In the genomic region with DNA sequence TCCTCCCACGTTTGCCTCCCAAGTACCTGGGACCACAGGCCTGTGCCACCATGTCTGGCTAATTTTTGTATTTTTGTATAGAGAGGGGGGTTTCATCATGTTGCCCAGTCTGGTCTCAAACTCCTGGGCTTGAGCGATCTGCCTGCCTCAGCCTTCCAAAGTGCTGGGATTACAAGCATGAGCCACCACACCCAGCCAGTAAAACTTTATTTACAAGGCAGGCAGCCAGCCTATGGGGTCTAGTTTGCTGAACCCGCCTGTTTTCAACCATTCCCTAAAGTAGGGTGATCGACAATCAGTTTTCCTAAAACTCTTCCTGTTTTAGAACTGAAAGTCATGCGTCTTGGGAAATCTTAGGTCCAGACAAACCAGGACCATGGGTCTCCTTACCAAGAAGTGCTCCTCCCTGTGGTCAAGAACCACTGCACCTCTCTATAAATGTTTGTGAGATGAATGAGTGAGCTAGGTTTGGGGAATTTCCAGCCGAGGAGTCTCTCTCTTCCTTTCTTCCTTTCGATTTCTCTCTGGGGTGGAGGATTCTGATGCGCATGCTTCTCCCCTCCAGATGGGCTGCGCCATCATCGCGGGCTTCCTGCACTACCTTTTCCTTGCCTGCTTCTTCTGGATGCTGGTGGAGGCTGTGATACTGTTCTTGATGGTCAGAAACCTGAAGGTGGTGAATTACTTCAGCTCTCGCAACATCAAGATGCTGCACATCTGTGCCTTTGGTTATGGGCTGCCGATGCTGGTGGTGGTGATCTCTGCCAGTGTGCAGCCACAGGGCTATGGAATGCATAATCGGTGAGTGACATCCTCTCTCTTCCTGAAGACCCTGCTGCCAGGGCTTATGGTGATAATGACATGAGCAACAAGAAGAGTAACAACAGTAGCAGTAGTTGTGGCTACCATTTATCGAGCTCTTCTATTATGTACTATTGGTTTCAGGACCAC, we compare ENCODE assay signal across 11 cellular contexts. TPM values are rescaled to one million over a fixed set of nuclear protein-coding genes. Genes with fewer than 3 reads are reported as not detected.
DNase-seq lines count a peak whose midpoint lies in the region; ATAC-seq, FAIRE-seq and TF ChIP-seq lines count a peak whose summit lies in the region.
"Had no signal": no experiment of that assay in that cellular context is flagged by ENCODE, and none has a peak within 500 bp of the region (broad histone marks: within the 10 kb centered on the region; RNA-seq: fewer than 3 reads in every experiment).

No MANE protein-coding gene starts in this region.

- H3K9me3 ChIP-seq in breast epithelium (peaks cover 38 to 40% of the 10 kb centered on the region in 2 donors), PC-3 (ENCODE audit: low read length) (peaks cover 8% of the 10 kb centered on the region), sigmoid colon (peaks cover 0 to 7% (median 3%) of the 10 kb centered on the region in 4 donors)

- H3F3A ChIP-seq in PC-3 (ENCODE audit: low read length, unreplicated experiment), result no peaks in the 10 kb centered on the region

- no peak overlapping the region for H3K27ac Mint-ChIP-seq in MCF 10A (ENCODE audit: low read depth, unreplicated experiment)

- H3K79me2 ChIP-seq in PC-3 (ENCODE audit: low read length), result no peaks in the 10 kb centered on the region

- peak; percentile 11 for DNase-seq in MCF 10A (ENCODE audit: unreplicated experiment)
- no peak for DNase-seq in breast epithelium (ENCODE audit: low spot score in 2 of 2)
- peak; percentile 60 for DNase-seq in PC-3
- DNase-seq in bronchial epithelial cell (ENCODE audit: low read depth), result no peak
- no peak for DNase-seq in sigmoid colon
- DNase-seq in erythroblast (lab: John Stamatoyannopoulos, UW), result no peak
- DNase-seq: immature natural killer cell had no signal

- 60 to 71% methylated on average over 15 of the region's 15 CpGs for WGBS in sigmoid colon, 2 donors

- TF ChIP-seq CTCF in MCF 10A (IDR thresholded peaks at IDR 0.05; ENCODE audit: unreplicated experiment), result no peak
- no peak for TF ChIP-seq CTCF in breast epithelium (IDR thresholded peaks at IDR 0.05)
- TF ChIP-seq CTCF in PC-3 (conservative IDR thresholded peaks at IDR 0.05; ENCODE audit: low read depth, low read length), result peak; percentile 66
- no peak for TF ChIP-seq CTCF in bronchial epithelial cell (IDR thresholded peaks at IDR 0.05; ENCODE audit: insufficient read depth, low read length, severe bottlenecking)
- no peak for TF ChIP-seq CTCF in sigmoid colon (IDR thresholded peaks at IDR 0.05)

- H2AFZ ChIP-seq in PC-3 (ENCODE audit: low read length), result peak overlapping the region; percentile 62; the same call in 1 of the 2 replicates

- H3K4me1 ChIP-seq in breast epithelium, result no peaks in the 10 kb centered on the region
- no peaks in the 10 kb centered on the region for H3K4me1 ChIP-seq in PC-3 (ENCODE audit: insufficient read depth, low read length)
- no peaks in the 10 kb centered on the region for H3K4me1 ChIP-seq in sigmoid colon
- H3K4me1 ChIP-seq: suprapubic skin had no signal

- no peaks in the 10 kb centered on the region for H4K20me1 ChIP-seq in PC-3 (ENCODE audit: low read length)

- intact Hi-C loops in MCF 10A (cut with micrococcal nuclease) (no loop called here), breast epithelium (cut with DNase I; ENCODE audit: low total_unique reads) (no loop called here), PC-3 (cut with micrococcal nuclease) (no loop called here), sigmoid colon (cut with DNase I) (no loop called here)

- no peaks in the 10 kb centered on the region for H3K36me3 ChIP-seq in breast epithelium
- H3K36me3 ChIP-seq in PC-3 (ENCODE audit: low read depth, low read length), result no peaks in the 10 kb centered on the region
- H3K36me3 ChIP-seq in bronchial epithelial cell (ENCODE audit: control insufficient read depth, insufficient read depth, low read length), result no peaks in the 10 kb centered on the region
- no peaks in the 10 kb centered on the region for H3K36me3 ChIP-seq in sigmoid colon
- H3K36me3 ChIP-seq: suprapubic skin had no signal

- no peaks in the 10 kb centered on the region for H3K9me2 ChIP-seq in PC-3 (replicated peaks; ENCODE audit: low read length)

- BruUV-seq in MCF 10A (replicated peaks; lab: Mats Ljungman, UMichigan), result no TSS peak
- BruUV-seq in PC-3 (replicated peaks; lab: Mats Ljungman, UMichigan), result no TSS peak

- peaks cover 9% of the 10 kb centered on the region for H3K9me3 Mint-ChIP-seq in MCF 10A (ENCODE audit: unreplicated experiment)

- H3K9ac ChIP-seq in PC-3 (ENCODE audit: low read length), result no peak overlapping the region

- no peak overlapping the region for H3K4me3 ChIP-seq in breast epithelium
- H3K4me3 ChIP-seq in PC-3 (ENCODE audit: low read length), result peak overlapping the region; percentile 33; the same call in 1 of the 2 replicates
- H3K4me3 ChIP-seq in bronchial epithelial cell (ENCODE audit: low read depth, low read length), result no peak overlapping the region
- no peak overlapping the region for H3K4me3 ChIP-seq in sigmoid colon
- H3K4me3 ChIP-seq: suprapubic skin had no signal

- no peak overlapping the region for H3K4me3 Mint-ChIP-seq in MCF 10A (ENCODE audit: unreplicated experiment)

- H3K27me3 ChIP-seq in breast epithelium, result no peaks in the 10 kb centered on the region
- peaks cover 12% of the 10 kb centered on the region; the same call in 1 of the 2 replicates for H3K27me3 ChIP-seq in PC-3 (ENCODE audit: low read length)
- no peaks in the 10 kb centered on the region for H3K27me3 ChIP-seq in bronchial epithelial cell (ENCODE audit: control insufficient read depth, insufficient read depth, low read length)
- no peaks in the 10 kb centered on the region for H3K27me3 ChIP-seq in sigmoid colon
- H3K27me3 ChIP-seq: suprapubic skin had no signal

- CTCF ChIA-PET in MCF 10A (lab: Yijun Ruan, JAX), result no interaction called here
- CTCF ChIA-PET in PC-3 (lab: Charles Lee), result interaction anchor here (0.7 kb wide), 1 partner anchor 591 kb away, joined by 3 read pairs; no protein-coding TSS in a partner anchor

- no peak overlapping the region for H3K27ac ChIP-seq in breast epithelium
- H3K27ac ChIP-seq in PC-3 (ENCODE audit: low read length), result no peak overlapping the region
- no peak overlapping the region for H3K27ac ChIP-seq in sigmoid colon
- H3K27ac ChIP-seq: suprapubic skin had no signal

- H3K4me2 ChIP-seq in PC-3 (ENCODE audit: low read length), result peak overlapping the region; percentile 60

- POLR2A ChIA-PET in MCF 10A (lab: Yijun Ruan, JAX), result no interaction called here
- POLR2A ChIA-PET in PC-3 (lab: Charles Lee; ENCODE audit: unreplicated experiment), result no interaction called here

- no peaks in the 10 kb centered on the region for H3K4me1 Mint-ChIP-seq in MCF 10A (ENCODE audit: insufficient read depth, unreplicated experiment)

- no peak for TF ChIP-seq EP300 in sigmoid colon (IDR thresholded peaks at IDR 0.05)

- no peak for TF ChIP-seq POLR2A in breast epithelium (IDR thresholded peaks at IDR 0.05)
- no peak for TF ChIP-seq POLR2A in sigmoid colon (IDR thresholded peaks at IDR 0.05)
- TF ChIP-seq POLR2A in erythroblast (IDR thresholded peaks at IDR 0.05; ENCODE audit: low read length), result no peak

- no peaks in the 10 kb centered on the region for H3K27me3 Mint-ChIP-seq in MCF 10A (ENCODE audit: insufficient read depth, unreplicated experiment)

- FAIRE-seq in bronchial epithelial cell (lab: Jason Lieb, UNC), result peak; percentile 81

- peaks cover 5% of the 10 kb centered on the region for H3K36me3 Mint-ChIP-seq in MCF 10A (ENCODE audit: insufficient read depth, unreplicated experiment)

- peak; percentile 46 for ATAC-seq in PC-3
- ATAC-seq in GM21717 (IDR thresholded peaks at IDR 0.05; ENCODE audit: unreplicated experiment), result no peak
- no peak for ATAC-seq in HG02884 (IDR thresholded peaks at IDR 0.05; ENCODE audit: unreplicated experiment)

RNA-seq across cellular contexts. Expression of a gene that starts 38.7 kb away (rescaled TPM):
- not detected in 2 replicates for total RNA-seq in MCF 10A (2022)
- under 1 TPM in 2 of 3 donors, not detected in 1; 0.33 to 0.44 TPM for total RNA-seq in breast epithelium
- not detected in 2 replicates for total RNA-seq in PC-3 (2014; rRNA removed)
- total RNA-seq in bronchial epithelial cell, result not detected in 2 replicates
- under 1 TPM in 1 of 4 donors, not detected in 3; 0.28 TPM for total RNA-seq in sigmoid colon
- polyA plus RNA-seq in sigmoid colon, result 1 to 10 TPM in 2 of 3 donors, under 1 TPM in 1; 0.61 to 1.8 (median 1.2) TPM
- total RNA-seq: dermis microvascular lymphatic vessel endothelial cell, suprapubic skin had no signal

Comparison
In these comparisons a context has a peak if more than half of its experiments do, and no peak if none do; other contexts are left out.
1. DNase-seq: peak in MCF 10A (single experiment) and PC-3 (single experiment); none in breast epithelium (0 of 2), bronchial epithelial cell (single experiment), sigmoid colon (single experiment) and erythroblast (0 of 2).